In the genomic region with DNA sequence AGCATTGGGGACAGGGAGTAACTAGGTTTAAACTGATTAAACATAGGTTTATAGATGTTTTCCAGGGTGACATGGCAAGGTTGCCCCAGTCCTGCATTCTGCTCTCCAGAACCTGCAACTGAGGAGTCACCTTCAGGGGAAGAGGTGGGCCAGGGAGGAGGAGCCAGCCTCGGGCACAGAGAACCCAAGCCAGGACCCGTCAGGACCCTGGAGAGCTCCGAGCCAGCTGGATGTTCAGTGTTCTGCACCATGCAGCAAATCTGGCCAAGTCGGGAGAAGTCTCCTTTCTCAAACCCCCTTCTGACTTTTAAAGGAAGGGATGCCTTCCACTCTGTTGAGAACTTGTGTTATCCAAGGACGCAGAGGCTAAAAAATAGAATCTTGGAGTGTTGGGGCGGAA, we compare ENCODE assay signal across 1 cellular context.
TF ChIP-seq lines count a peak whose summit lies in the region.

No MANE protein-coding gene starts in this region.

TF ChIP-seq in HepG2, 621 proteins besides CTCF, POLR2A, EP300 and RAD21 (continued from another document):
- TF ChIP-seq ZNF232 (CRISPR knock-in tag; IDR thresholded peaks at IDR 0.05; ENCODE audit: borderline replicate concordance) (peak; percentile 87; the same call in 1 of the 2 replicates), BORCS8-MEF2B (CRISPR knock-in tag; IDR thresholded peaks at IDR 0.05) (peak; percentile 76; the same call in 1 of the 2 replicates), SIN3A (IDR thresholded peaks at IDR 0.05; ENCODE audit: borderline replicate concordance, low read depth, low read length) (peak; percentile 64; the same call in 1 of the 2 replicates), ZNF264 (CRISPR knock-in tag; IDR thresholded peaks at IDR 0.05) (0 out of 2 replicates have a peak, but pooled peaks have one; percentile 56), GZF1 (CRISPR knock-in tag; IDR thresholded peaks at IDR 0.05) (no peak)
- TF ChIP-seq, protein P1, sequence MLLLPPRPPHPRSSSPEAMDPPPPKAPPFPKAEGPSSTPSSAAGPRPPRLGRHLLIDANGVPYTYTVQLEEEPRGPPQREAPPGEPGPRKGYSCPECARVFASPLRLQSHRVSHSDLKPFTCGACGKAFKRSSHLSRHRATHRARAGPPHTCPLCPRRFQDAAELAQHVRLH (CRISPR knock-in tag; IDR thresholded peaks at IDR 0.05; ENCODE audit: borderline replicate concordance, low read depth): 0 out of 2 replicates have a peak, but pooled peaks have one; percentile 39
